Comparison of ENCODE assay signal across 7 cellular contexts in genomic region chr5:1386274-1386717, GRCh38. TPM values are rescaled to one million over a fixed set of nuclear protein-coding genes. Genes with fewer than 3 reads are reported as not detected.
DNase-seq lines count a peak whose midpoint lies in the region; ATAC-seq and TF ChIP-seq lines count a peak whose summit lies in the region.

No MANE protein-coding gene starts in this region.

- no peak for TF ChIP-seq POLR2A in esophagus squamous epithelium (IDR thresholded peaks at IDR 0.05)

- H3K4me1 ChIP-seq in esophagus squamous epithelium = peaks cover 5 to 20% (median 8%) of the 10 kb centered on the region in 3 donors

- ATAC-seq in GM18511 (IDR thresholded peaks at IDR 0.05; ENCODE audit: unreplicated experiment) (peak; percentile 53), HG02884 (IDR thresholded peaks at IDR 0.05; ENCODE audit: unreplicated experiment) (peak; percentile 40), natural killer cell (peak; percentile 73 to 81 (median 77))

- intact Hi-C loops in esophagus squamous epithelium (cut with DNase I) = no loop called here
- intact Hi-C loops in natural killer cell (cut with micrococcal nuclease) = loop anchor here (2.0 kb wide), 1 partner anchor 41 kb away; the partner anchor contains the start of gene CLPTM1L

- peak overlapping the region; percentile 96 to 97 for H3K27ac Mint-ChIP-seq in natural killer cell

- H3K4me3 Mint-ChIP-seq in natural killer cell = peak overlapping the region; percentile 99

- H3K4me1 Mint-ChIP-seq in natural killer cell = peaks cover 23 to 31% of the 10 kb centered on the region in 2 donors

- peak overlapping the region; percentile 21 to 87 (median 74) for H3K27ac ChIP-seq in esophagus squamous epithelium

- no peaks in the 10 kb centered on the region for H3K9me3 Mint-ChIP-seq in natural killer cell

- no peaks in the 10 kb centered on the region for H3K36me3 Mint-ChIP-seq in natural killer cell

- WGBS in esophagus squamous epithelium, 2 donors = 0 to 2% methylated on average over 4 to 11 of the region's 36 CpGs

- H3K36me3 ChIP-seq in esophagus squamous epithelium = no peaks in the 10 kb centered on the region

- H3K4me3 ChIP-seq in esophagus squamous epithelium = peak overlapping the region; percentile 47 to 73 (median 60)

- H3K27me3 ChIP-seq in esophagus squamous epithelium = peaks cover 0 to 73% (median 0%) of the 10 kb centered on the region in 4 donors

- TF ChIP-seq CTCF in esophagus squamous epithelium (IDR thresholded peaks at IDR 0.05) (no peak), natural killer cell (IDR thresholded peaks at IDR 0.05) (no peak)

- peaks cover 0 to 14% of the 10 kb centered on the region in 2 donors for H3K27me3 Mint-ChIP-seq in natural killer cell (ENCODE audit: low read depth in 2 of 2)

- DNase-seq in NCI-H2196 treated with DMSO at 0.1 percent for 48 hours (lab: John Stamatoyannopoulos, UW; ENCODE audit: unreplicated experiment) = peak; percentile 73
- DNase-seq in activated T-cell treated with anti-CD3 and anti-CD28 coated beads for 24 hours (ENCODE audit: low read depth) = peak; percentile 42
- no peak for DNase-seq in esophagus squamous epithelium (lab: John Stamatoyannopoulos, UW)
- DNase-seq in natural killer cell = peak; percentile 65
- peak; percentile 67 to 90 (median 80) for DNase-seq in stimulated activated naive CD4-positive, alpha-beta T cell (lab: John Stamatoyannopoulos, UW)

- H3K9me3 ChIP-seq in esophagus squamous epithelium = no peaks in the 10 kb centered on the region

RNA-seq across cellular contexts. Expression of gene CLPTM1L, which starts 41.4 kb away (rescaled TPM):
- total RNA-seq in esophagus squamous epithelium (10 to 100 TPM; 42.8 to 75.2 (median 65.1) TPM), natural killer cell (100 to 1,000 TPM in 1 of 3 donors, 10 to 100 TPM in 2; 67.1 to 105 (median 97.5) TPM)

RNA-seq across cellular contexts. Expression of gene SLC6A3, which starts 58.9 kb away (rescaled TPM):
- under 1 TPM in 1 of 4 donors, not detected in 3; 0.19 TPM for total RNA-seq in esophagus squamous epithelium
- total RNA-seq in natural killer cell = not detected
